ENCODE assay signal across 21 cellular contexts in genomic region chr1:96927125-96927524, GRCh38.
DNase-seq lines count a peak whose midpoint lies in the region; ATAC-seq, FAIRE-seq and TF ChIP-seq lines count a peak whose summit lies in the region.
"Had no signal": no experiment of that assay in that cellular context is flagged by ENCODE, and none has a peak within 500 bp of the region (broad histone marks: within the 10 kb centered on the region; RNA-seq: fewer than 3 reads in every experiment).

No MANE protein-coding gene starts in this region.

- no peak overlapping the region for H2BK15ac ChIP-seq in IMR-90 (ENCODE audit: low read depth, low read length)
- no peak overlapping the region for H2BK15ac ChIP-seq in mesendoderm (replicated peaks; ENCODE audit: low read depth)

- H3K9ac ChIP-seq in DND-41 (ENCODE audit: low read depth, low read length) (no peak overlapping the region), IMR-90 (ENCODE audit: low read depth, low read length) (no peak overlapping the region), mesendoderm (ENCODE audit: low read length) (no peak overlapping the region), kidney (ENCODE audit: low read length in 2 of 2) (no peak overlapping the region)

- WGBS in IMR-90 (ENCODE audit: extremely low coverage in 2 of 2, insufficient read length in 1 of 2), 2 experiments: no CpG with 5 or more reads among the region's 3 CpGs
- no CpG with 5 or more reads among the region's 3 CpGs for WGBS in mesendoderm (ENCODE audit: extremely low coverage, insufficient coverage, low lambda C conversion rate)

- H2AFZ ChIP-seq in DND-41 (ENCODE audit: low read depth, low read length) (peak overlapping the region; percentile 6; the same call in 1 of the 2 replicates), IMR-90 (replicated peaks; ENCODE audit: low read length, poor library complexity) (peak overlapping the region; percentile 84)
- H2AFZ ChIP-seq: PC-9 had no signal

- no peaks in the 10 kb centered on the region for H4K20me1 ChIP-seq in DND-41 (ENCODE audit: insufficient read depth, low read length)
- no peaks in the 10 kb centered on the region for H4K20me1 ChIP-seq in IMR-90 (ENCODE audit: insufficient read depth, low read length)

- H3K27me3 ChIP-seq in DND-41 (ENCODE audit: insufficient read depth, low read length, poor library complexity): no peaks in the 10 kb centered on the region
- H3K27me3 ChIP-seq in IMR-90 (ENCODE audit: control insufficient read depth, insufficient read depth, low read length): no peaks in the 10 kb centered on the region
- no peaks in the 10 kb centered on the region for H3K27me3 ChIP-seq in mesendoderm (ENCODE audit: insufficient read depth, low read length, poor library complexity)
- H3K27me3 ChIP-seq: brain microvascular endothelial cell, right atrium auricular region, SJSA1 had no signal

- no peak overlapping the region for H4K91ac ChIP-seq in IMR-90 (ENCODE audit: insufficient read depth, low read depth, low read length)

- no peaks in the 10 kb centered on the region for H3K79me2 ChIP-seq in DND-41 (ENCODE audit: insufficient read depth, low read length)
- no peaks in the 10 kb centered on the region for H3K79me2 ChIP-seq in mesendoderm (ENCODE audit: control insufficient read depth, insufficient read depth, low read length)

- H3K56ac ChIP-seq in IMR-90 (ENCODE audit: extremely low read depth, insufficient read depth, low read length): no peak overlapping the region
- H3K56ac ChIP-seq in mesendoderm (ENCODE audit: low read length): no peak overlapping the region

- H3K4ac ChIP-seq in IMR-90 (ENCODE audit: low read depth, low read length): no peak overlapping the region; the same call in 1 of the 2 replicates
- H3K4ac ChIP-seq in mesendoderm (ENCODE audit: low read depth, low read length): no peak overlapping the region

- H2AK9ac ChIP-seq in IMR-90 (replicated peaks; ENCODE audit: low read depth, low read length, poor library complexity): no peak overlapping the region

- peak; percentile 60 for DNase-seq in DND-41
- DNase-seq in IMR-90: peak; percentile 80
- DNase-seq in astrocyte of the spinal cord (ENCODE audit: low read depth, low spot score): peak; percentile 62
- DNase-seq in mesendoderm: peak; percentile 16
- DNase-seq in stimulated activated naive CD8-positive, alpha-beta T cell treated with anti-CD3 and anti-CD28 coated beads, Interleukin-15, Interleukin-2, amounts not matched to agents 100 U/mL and 50 U/mL, for 24 hours: no peak
- DNase-seq in kidney: no peak
- no peak for DNase-seq in SW480 (ENCODE audit: low spot score)
- DNase-seq: activated naive CD4-positive, alpha-beta T cell treated with anti-CD3 and anti-CD28 coated beads for 36 hours; activated T-cell treated with anti-CD3 and anti-CD28 coated beads for 4 hours; brain microvascular endothelial cell; Calu3; GF-D8; KG1; NCI-H1092 treated with DMSO at 0.1 percent for 48 hours; NCI-H2171 treated with DMSO at 0.1 percent for 48 hours; PC-9 had no signal

- 0 out of 2 replicates have a peak overlapping the region, but pooled peaks have one; percentile 45 for H3K14ac ChIP-seq in IMR-90 (replicated peaks; ENCODE audit: low read depth, low read length)

- H3K9me1 ChIP-seq in IMR-90 (ENCODE audit: insufficient read depth, low read length): 0 out of 2 replicates have a peak, but pooled peaks cover 2% of the 10 kb centered on the region

- intact Hi-C loops in IMR-90 (cut with micrococcal nuclease): no loop called here
- intact Hi-C loops in kidney (cut with DNase I): no loop called here

- CTCF ChIA-PET in IMR-90 (lab: Yijun Ruan, JAX): no interaction called here

- H3K4me1 ChIP-seq in DND-41 (ENCODE audit: insufficient read depth, low read length) (no peaks in the 10 kb centered on the region), IMR-90 (ENCODE audit: control insufficient read depth, insufficient read depth, low read length) (peaks cover 3% of the 10 kb centered on the region), mesendoderm (ENCODE audit: control insufficient read depth, low read depth, low read length) (no peaks in the 10 kb centered on the region), kidney (ENCODE audit: control insufficient read depth in 1 of 2, insufficient read depth in 1 of 2, low read depth in 1 of 2, low read length in 2 of 2) (no peaks in the 10 kb centered on the region)
- H3K4me1 ChIP-seq: right atrium auricular region had no signal

- no peak for TF ChIP-seq CTCF in DND-41 (IDR thresholded peaks at IDR 0.05; ENCODE audit: borderline replicate concordance, extremely low read depth, low read length, poor library complexity, severe bottlenecking)
- TF ChIP-seq CTCF in IMR-90 (conservative IDR thresholded peaks at IDR 0.05; ENCODE audit: low read depth, low read length): no peak
- no peak for TF ChIP-seq CTCF in astrocyte of the spinal cord (IDR thresholded peaks at IDR 0.05; ENCODE audit: low read depth, low read length)
- no peak for TF ChIP-seq CTCF in kidney (IDR thresholded peaks at IDR 0.05; ENCODE audit: borderline replicate concordance, extremely low read depth, insufficient read depth)

- no peak for TF ChIP-seq RAD21 in IMR-90 (IDR thresholded peaks at IDR 0.05; ENCODE audit: low read length)

- H3K4me3 ChIP-seq in DND-41 (ENCODE audit: low read depth in 1 of 2, low read length in 2 of 2) (no peak overlapping the region), IMR-90 (ENCODE audit: insufficient read depth, low read depth, low read length) (no peak overlapping the region), astrocyte of the spinal cord (ENCODE audit: low read depth, low read length) (no peak overlapping the region), mesendoderm (ENCODE audit: low read length) (no peak overlapping the region), kidney (ENCODE audit: low read length in 2 of 2) (no peak overlapping the region)
- H3K4me3 ChIP-seq: PC-9, right atrium auricular region, SJSA1 had no signal

- no peak overlapping the region; the same call in 1 of the 2 replicates for H3K23ac ChIP-seq in IMR-90 (ENCODE audit: low read depth, low read length)
- H3K23ac ChIP-seq in mesendoderm (ENCODE audit: low read length): no peak overlapping the region

- H3K27ac ChIP-seq in DND-41 (ENCODE audit: low read length) (no peak overlapping the region), IMR-90 (ENCODE audit: insufficient read depth, low read length) (no peak overlapping the region), mesendoderm (ENCODE audit: low read depth, low read length) (no peak overlapping the region), kidney (ENCODE audit: low read depth in 2 of 2, low read length in 2 of 2) (no peak overlapping the region)
- H3K27ac ChIP-seq: brain microvascular endothelial cell, HL-60, PC-9, right atrium auricular region, SJSA1 had no signal

- no peaks in the 10 kb centered on the region for H3K36me3 ChIP-seq in DND-41 (ENCODE audit: insufficient read depth, low read length)
- no peaks in the 10 kb centered on the region for H3K36me3 ChIP-seq in IMR-90 (ENCODE audit: control insufficient read depth, insufficient read depth, low read length)
- H3K36me3 ChIP-seq in mesendoderm (ENCODE audit: control insufficient read depth, insufficient read depth, low read length): no peaks in the 10 kb centered on the region
- H3K36me3 ChIP-seq in kidney (ENCODE audit: control insufficient read depth in 1 of 2, insufficient read depth in 2 of 2, low read length in 2 of 2): no peaks in the 10 kb centered on the region
- H3K36me3 ChIP-seq: brain microvascular endothelial cell, right atrium auricular region, SJSA1 had no signal

- H4K5ac ChIP-seq in IMR-90 (ENCODE audit: low read depth, low read length): 0 out of 2 replicates have a peak overlapping the region, but pooled peaks have one; percentile 73
- no peak overlapping the region for H4K5ac ChIP-seq in mesendoderm (ENCODE audit: low read length)

- H3K18ac ChIP-seq in IMR-90 (ENCODE audit: low read depth, low read length) (peak overlapping the region; percentile 15; the same call in 1 of the 2 replicates), mesendoderm (ENCODE audit: low read length) (no peak overlapping the region)

- POLR2A ChIA-PET in IMR-90 (lab: Charles Lee; ENCODE audit: unreplicated experiment): no interaction called here

- no peaks in the 10 kb centered on the region for H3K79me1 ChIP-seq in IMR-90 (ENCODE audit: low read depth in 1 of 2, low read length in 2 of 2)
- H3K79me1 ChIP-seq in mesendoderm (ENCODE audit: low read length): no peaks in the 10 kb centered on the region

- H2AK5ac ChIP-seq in IMR-90 (ENCODE audit: low read depth, low read length) (no peak overlapping the region), mesendoderm (ENCODE audit: low read length) (no peak overlapping the region)

- no peak for FAIRE-seq in kidney (lab: Jason Lieb, UNC)
- FAIRE-seq: GM12891 had no signal

- no peak for TF ChIP-seq POLR2A in IMR-90 (IDR thresholded peaks at IDR 0.05; ENCODE audit: low read depth, low read length)

- H3K4me2 ChIP-seq in DND-41 (ENCODE audit: insufficient read depth, low read length): no peak overlapping the region
- H3K4me2 ChIP-seq in IMR-90 (ENCODE audit: low read depth, low read length): peak overlapping the region; percentile 5; the same call in 1 of the 2 replicates
- H3K4me2 ChIP-seq in mesendoderm (ENCODE audit: low read length): no peak overlapping the region
- H3K4me2 ChIP-seq: PC-9 had no signal

- no TSS peak for BruUV-seq in IMR-90 (replicated peaks; lab: Mats Ljungman, UMichigan)

- H4K8ac ChIP-seq in IMR-90 (ENCODE audit: low read depth in 2 of 2, low read length in 2 of 2) (peak overlapping the region in 1 of 2 experiments; percentile 26; a peak in 2 of 4 replicates), mesendoderm (ENCODE audit: low read depth, low read length) (no peak overlapping the region)

- H2BK20ac ChIP-seq in IMR-90 (ENCODE audit: low read depth, low read length): no peak overlapping the region

- peak overlapping the region; percentile 86 for H2BK5ac ChIP-seq in IMR-90 (ENCODE audit: low read depth, low read length, poor library complexity, severe bottlenecking)
- H2BK5ac ChIP-seq in mesendoderm (ENCODE audit: low read length): no peak overlapping the region

- in situ Hi-C loops in IMR-90 (cut with MboI; ENCODE audit: low sequenced_read_pairs): no loop called here
- in situ Hi-C loops in astrocyte of the spinal cord (cut with HindIII; ENCODE audit: low sequenced_read_pairs): no loop called here

- ATAC-seq in DND-41 (ENCODE audit: insufficient read depth, low read depth) (peak; percentile 94), IMR-90 (ENCODE audit: low read depth) (peak; percentile 32; the same call in 1 of the 2 replicates)
- ATAC-seq in stimulated activated naive CD8-positive, alpha-beta T cell treated with anti-CD3 and anti-CD28 coated beads, Interleukin-15, Interleukin-2, amounts not matched to agents 100 U/mL and 50 U/mL, for 24 hours: no peak
- ATAC-seq: HCT116 had no signal

- H2BK120ac ChIP-seq in IMR-90 (ENCODE audit: low read depth, low read length) (no peak overlapping the region; the same call in 1 of the 2 replicates), mesendoderm (ENCODE audit: low read depth, low read length) (no peak overlapping the region)

- peaks cover 11% of the 10 kb centered on the region for H3K9me3 ChIP-seq in DND-41 (ENCODE audit: insufficient read depth, low read length, severe bottlenecking)
- peaks cover 6% of the 10 kb centered on the region; the same call in 1 of the 2 replicates for H3K9me3 ChIP-seq in IMR-90 (ENCODE audit: control insufficient read depth, insufficient read depth, low read length)
- peaks cover 0 to 8% of the 10 kb centered on the region in 2 donors for H3K9me3 ChIP-seq in kidney (ENCODE audit: control insufficient read depth in 1 of 2, low read length in 2 of 2)
- H3K9me3 ChIP-seq: SJSA1 had no signal

- dilution Hi-C loops in IMR-90 (cut with HindIII; ENCODE audit: low sequenced_read_pairs, unreplicated experiment): no loop called here

Comparison
In these comparisons a context has a peak if more than half of its experiments do, and no peak if none do; other contexts are left out.
1. DNase-seq: peak in DND-41 (single experiment), IMR-90 (single experiment), astrocyte of the spinal cord (single experiment) and mesendoderm (single experiment); none in stimulated activated naive CD8-positive, alpha-beta T cell treated with anti-CD3 and anti-CD28 coated beads, Interleukin-15, Interleukin-2, amounts not matched to agents 100 U/mL and 50 U/mL, for 24 hours (single experiment), kidney (single experiment) and SW480 (single experiment).